ENCODE assay signal across 10 cellular contexts in the genomic region with DNA sequence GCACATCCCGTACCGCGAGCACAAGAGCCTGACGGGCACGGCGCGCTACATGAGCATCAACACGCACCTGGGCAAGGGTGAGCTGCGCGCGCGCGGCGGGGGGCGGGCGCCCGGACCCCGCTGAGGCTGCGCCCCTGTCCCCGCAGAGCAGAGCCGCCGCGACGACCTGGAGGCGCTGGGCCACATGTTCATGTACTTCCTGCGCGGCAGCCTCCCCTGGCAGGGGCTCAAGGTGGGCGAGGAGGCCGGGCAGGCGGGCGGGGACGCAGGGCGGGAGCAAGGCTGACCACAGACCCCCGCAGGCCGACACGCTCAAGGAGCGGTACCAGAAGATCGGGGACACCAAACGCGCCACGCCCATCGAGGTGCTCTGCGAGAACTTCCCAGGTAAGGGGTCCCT.
"Had no signal": no experiment of that assay in that cellular context is flagged by ENCODE, and none has a peak within 500 bp of the region (broad histone marks: within the 10 kb centered on the region; RNA-seq: fewer than 3 reads in every experiment).

No MANE protein-coding gene starts in this region.

- H3K27me3 Mint-ChIP-seq: IgD-negative memory B cell had no signal

- H2AFZ ChIP-seq: GM23248 had no signal

- H3K9ac ChIP-seq: GM23248 had no signal

- H3K4me3 ChIP-seq: GM23248, HAP-1 had no signal

- H3K27ac Mint-ChIP-seq: HFFc6, IgD-negative memory B cell had no signal

- FAIRE-seq: HepG2 had no signal

- H3K9me3 ChIP-seq: HAP-1 had no signal

- H3K9me3 Mint-ChIP-seq: HFFc6, IgD-negative memory B cell had no signal

- H3K4me3 Mint-ChIP-seq: HFFc6, IgD-negative memory B cell had no signal

- ATAC-seq: HCT116, HepG2 had no signal

- H3K4me1 ChIP-seq: HAP-1 had no signal

- H3K27ac ChIP-seq: GM23248, HL-60 had no signal

- DNase-seq: GM23248, GOT3, H7, HFFc6, KG1 had no signal
